In the genomic region with DNA sequence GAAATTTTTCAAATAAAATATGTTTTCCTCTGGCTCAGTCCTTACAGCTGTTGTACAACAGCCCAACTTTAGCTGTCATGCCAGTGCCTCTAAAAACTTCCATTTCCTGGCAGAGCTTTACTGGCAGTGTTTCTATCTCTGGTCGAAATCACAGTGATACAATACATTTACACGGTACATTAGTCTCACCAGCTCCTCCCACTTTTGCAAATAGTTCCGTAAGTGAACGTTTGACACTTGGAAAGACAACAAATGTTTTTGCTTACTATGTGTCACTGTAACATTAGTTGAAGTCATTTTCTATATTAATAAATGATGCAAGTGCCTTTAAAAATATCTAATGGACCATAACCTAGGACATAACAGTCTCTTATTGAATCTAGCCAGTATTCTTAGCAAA, we compare ENCODE assay signal across 25 cellular contexts. TPM values are rescaled to one million over a fixed set of nuclear protein-coding genes. Genes with fewer than 3 reads are reported as not detected.
DNase-seq lines count a peak whose midpoint lies in the region; ATAC-seq and TF ChIP-seq lines count a peak whose summit lies in the region.
"Had no signal": no experiment of that assay in that cellular context is flagged by ENCODE, and none has a peak within 500 bp of the region (broad histone marks: within the 10 kb centered on the region; RNA-seq: fewer than 3 reads in every experiment).

No MANE protein-coding gene starts in this region.

- no peaks in the 10 kb centered on the region for H3K36me3 Mint-ChIP-seq in WTC11
- H3K36me3 Mint-ChIP-seq in activated CD4-positive, alpha-beta memory T cell treated with anti-CD3 and anti-CD28 coated beads, Interleukin-2, amount 10 ng/mL, durations not matched to agents 7 days and 5 days (ENCODE audit: low read depth): peaks cover 44% of the 10 kb centered on the region

- WGBS in gastroesophageal sphincter (ENCODE audit: low coverage in 1 of 2), 2 donors: 17 to 28% methylated on average over 4 of the region's 4 CpGs

- POLR2A ChIA-PET in WTC11 (lab: Charles Lee): no interaction called here
- POLR2A ChIA-PET in activated CD4-positive, alpha-beta memory T cell treated with anti-CD3 and anti-CD28 coated beads, Interleukin-2, amount 10 ng/mL, durations not matched to agents 7 days and 5 days (lab: Charles Lee): no interaction called here

- H3K4me1 ChIP-seq in gastroesophageal sphincter (no peaks in the 10 kb centered on the region), parathyroid adenoma (peaks cover 6% of the 10 kb centered on the region)

- no peak overlapping the region for H3K9ac ChIP-seq in SK-N-MC (ENCODE audit: insufficient read length)
- no peak overlapping the region for H3K9ac ChIP-seq in parathyroid adenoma
- H3K9ac ChIP-seq: BLaER1 treated with 17β-estradiol and CSF1 and Interleukin-3, amounts not matched to agents 10 nM and 100 nM had no signal

- ATAC-seq in gastroesophageal sphincter (peak; percentile 36), HG03196 (IDR thresholded peaks at IDR 0.05; ENCODE audit: unreplicated experiment) (no peak), WTC11 (no peak)
- ATAC-seq: stimulated activated effector memory CD8-positive, alpha-beta T cell treated with anti-CD3 and anti-CD28 coated beads, Interleukin-12 subunit alpha, Interleukin-12 subunit beta, amount 100 ng/mL, for 72 hours had no signal

- H3K27ac ChIP-seq in SK-N-MC: peak overlapping the region; percentile 60
- H3K27ac ChIP-seq in gastroesophageal sphincter: no peak overlapping the region
- H3K27ac ChIP-seq in parathyroid adenoma: no peak overlapping the region
- H3K27ac ChIP-seq: BLaER1 treated with 17β-estradiol and CSF1 and Interleukin-3, amounts not matched to agents 10 nM and 100 nM; brain microvascular endothelial cell; prostate gland had no signal

- H3K9me3 Mint-ChIP-seq in WTC11: no peaks in the 10 kb centered on the region
- H3K9me3 Mint-ChIP-seq in activated CD4-positive, alpha-beta memory T cell treated with anti-CD3 and anti-CD28 coated beads, Interleukin-2, amount 10 ng/mL, durations not matched to agents 7 days and 5 days: peaks cover 1% of the 10 kb centered on the region
- H3K9me3 Mint-ChIP-seq: endodermal cell; stimulated activated effector memory CD8-positive, alpha-beta T cell treated with anti-CD3 and anti-CD28 coated beads, Interleukin-12 subunit alpha, Interleukin-12 subunit beta, amount 100 ng/mL, for 72 hours had no signal

- DNase-seq in Caki2 (ENCODE audit: low read depth) (peak; percentile 25), SK-N-MC (ENCODE audit: low read depth, low spot score) (no peak), nucleus accumbens (lab: John Stamatoyannopoulos, UW) (no peak), WTC11 (ENCODE audit: low spot score) (no peak)
- no peak for DNase-seq in activated CD4-positive, alpha-beta memory T cell treated with anti-CD3 and anti-CD28 coated beads, Interleukin-2, amount 10 ng/mL, durations not matched to agents 7 days and 5 days
- DNase-seq: ACHN; activated CD4-positive, alpha-beta T cell treated with anti-CD3 and anti-CD28 coated beads for 1 hour; brain microvascular endothelial cell; COR-L47; DMS79 treated with DMSO at 0.1 percent for 48 hours; endodermal cell; KG1; kidney; mesenchymal stem cell; NCI-H187 treated with DMSO at 0.1 percent for 48 hours; NCI-H774; OCI-M1; SHP77; stimulated activated CD4-positive, alpha-beta T cell treated with anti-CD3 and anti-CD28 coated beads, Interleukin-2, amount 100 ng/mL, for 48 hours had no signal

- in situ Hi-C loops in Caki2 (cut with HindIII; ENCODE audit: low pct_unique_long_range_greater_than_20kb, low sequenced_read_pairs): no loop called here

- no peak overlapping the region for H3K4me3 Mint-ChIP-seq in WTC11
- H3K4me3 Mint-ChIP-seq in activated CD4-positive, alpha-beta memory T cell treated with anti-CD3 and anti-CD28 coated beads, Interleukin-2, amount 10 ng/mL, durations not matched to agents 7 days and 5 days: no peak overlapping the region
- H3K4me3 Mint-ChIP-seq: endodermal cell; stimulated activated effector memory CD8-positive, alpha-beta T cell treated with anti-CD3 and anti-CD28 coated beads, Interleukin-12 subunit alpha, Interleukin-12 subunit beta, amount 100 ng/mL, for 72 hours had no signal

- TF ChIP-seq CTCF in gastroesophageal sphincter (IDR thresholded peaks at IDR 0.05) (no peak), parathyroid adenoma (IDR thresholded peaks at IDR 0.05) (no peak), WTC11 (IDR thresholded peaks at IDR 0.05) (no peak)

- no peak overlapping the region for H3K4me3 ChIP-seq in SK-N-MC
- no peak overlapping the region for H3K4me3 ChIP-seq in gastroesophageal sphincter
- no peak overlapping the region for H3K4me3 ChIP-seq in parathyroid adenoma (ENCODE audit: low read depth, low read length)
- H3K4me3 ChIP-seq: BLaER1 treated with 17β-estradiol and CSF1 and Interleukin-3, amounts not matched to agents 10 nM and 100 nM; prostate gland had no signal

- no peak overlapping the region for H2AFZ ChIP-seq in parathyroid adenoma

- no peak overlapping the region for H3K27ac Mint-ChIP-seq in WTC11
- H3K27ac Mint-ChIP-seq in activated CD4-positive, alpha-beta memory T cell treated with anti-CD3 and anti-CD28 coated beads, Interleukin-2, amount 10 ng/mL, durations not matched to agents 7 days and 5 days: no peak overlapping the region
- H3K27ac Mint-ChIP-seq: endodermal cell; stimulated activated effector memory CD8-positive, alpha-beta T cell treated with anti-CD3 and anti-CD28 coated beads, Interleukin-12 subunit alpha, Interleukin-12 subunit beta, amount 100 ng/mL, for 72 hours had no signal

- H3K4me2 ChIP-seq in parathyroid adenoma (ENCODE audit: low read length): peak overlapping the region; percentile 37
- H3K4me2 ChIP-seq: BLaER1 treated with 17β-estradiol and CSF1 and Interleukin-3, amounts not matched to agents 10 nM and 100 nM had no signal

- H3K4me1 Mint-ChIP-seq in WTC11: no peaks in the 10 kb centered on the region
- peaks cover 18% of the 10 kb centered on the region for H3K4me1 Mint-ChIP-seq in activated CD4-positive, alpha-beta memory T cell treated with anti-CD3 and anti-CD28 coated beads, Interleukin-2, amount 10 ng/mL, durations not matched to agents 7 days and 5 days
- H3K4me1 Mint-ChIP-seq: stimulated activated effector memory CD8-positive, alpha-beta T cell treated with anti-CD3 and anti-CD28 coated beads, Interleukin-12 subunit alpha, Interleukin-12 subunit beta, amount 100 ng/mL, for 72 hours had no signal

- TF ChIP-seq EP300 in gastroesophageal sphincter (IDR thresholded peaks at IDR 0.05): no peak

- H3K36me3 ChIP-seq in SK-N-MC (ENCODE audit: insufficient read depth, low read length) (peaks cover 19% of the 10 kb centered on the region), gastroesophageal sphincter (peaks cover 0 to 32% of the 10 kb centered on the region in 2 donors), parathyroid adenoma (ENCODE audit: control insufficient read depth, insufficient read depth, low read length) (no peaks in the 10 kb centered on the region)
- H3K36me3 ChIP-seq: prostate gland had no signal

- H3K27me3 ChIP-seq in gastroesophageal sphincter: no peaks in the 10 kb centered on the region
- no peaks in the 10 kb centered on the region for H3K27me3 ChIP-seq in parathyroid adenoma (ENCODE audit: control insufficient read depth, insufficient read depth, low read length)
- H3K27me3 ChIP-seq: BLaER1 treated with 17β-estradiol and CSF1 and Interleukin-3, amounts not matched to agents 10 nM and 100 nM; brain microvascular endothelial cell had no signal

- no peak for TF ChIP-seq POLR2A in gastroesophageal sphincter (IDR thresholded peaks at IDR 0.05)

- H3K27me3 Mint-ChIP-seq in WTC11 (ENCODE audit: low read depth): no peaks in the 10 kb centered on the region
- H3K27me3 Mint-ChIP-seq in activated CD4-positive, alpha-beta memory T cell treated with anti-CD3 and anti-CD28 coated beads, Interleukin-2, amount 10 ng/mL, durations not matched to agents 7 days and 5 days: no peaks in the 10 kb centered on the region

- H3K79me2 ChIP-seq in parathyroid adenoma: no peaks in the 10 kb centered on the region

- H3K9me3 ChIP-seq in SK-N-MC (ENCODE audit: low read depth, low read length): no peaks in the 10 kb centered on the region
- H3K9me3 ChIP-seq in gastroesophageal sphincter: no peaks in the 10 kb centered on the region
- H3K9me3 ChIP-seq in parathyroid adenoma (ENCODE audit: control insufficient read depth, low read length): no peaks in the 10 kb centered on the region
- H3K9me3 ChIP-seq: BLaER1 treated with 17β-estradiol and CSF1 and Interleukin-3, amounts not matched to agents 10 nM and 100 nM; prostate gland had no signal

- CTCF ChIA-PET in WTC11 (lab: Charles Lee): no interaction called here
- CTCF ChIA-PET in activated CD4-positive, alpha-beta memory T cell treated with anti-CD3 and anti-CD28 coated beads, Interleukin-2, amount 10 ng/mL, durations not matched to agents 7 days and 5 days (lab: Charles Lee): no interaction called here

TF ChIP-seq in WTC11, 78 proteins besides CTCF, POLR2A, EP300 and RAD21 (continues in another document):
- TF ChIP-seq MXD4 (CRISPR knock-in tag; IDR thresholded peaks at IDR 0.05; ENCODE audit: borderline replicate concordance) (no peak), ESRRA (CRISPR knock-in tag; IDR thresholded peaks at IDR 0.05; ENCODE audit: borderline replicate concordance) (no peak), ZNF232 (CRISPR knock-in tag; IDR thresholded peaks at IDR 0.05) (no peak)

RNA-seq across cellular contexts. Expression of gene BCAP29, which starts 29.8 kb away (rescaled TPM):
- total RNA-seq in Caki2 (2014; rRNA removed; shearing (Covaris generic); ENCODE audit: low replicate concordance): 16.7 and 29.8 TPM in 2 replicates
- total RNA-seq in gastroesophageal sphincter: 100 to 1,000 TPM; 125 to 199 (median 136) TPM
- total RNA-seq in WTC11 (2021): 14.5 to 19.6 TPM (median 19.0 TPM) in 3 replicates
- total RNA-seq in activated CD4-positive, alpha-beta memory T cell treated with anti-CD3 and anti-CD28 coated beads, Interleukin-2, amount 10 ng/mL, durations not matched to agents 7 days and 5 days: 10 to 100 TPM; 49.1 to 52.5 TPM

RNA-seq across cellular contexts. Expression of gene DUS4L, which starts 46.1 kb away (rescaled TPM):
- total RNA-seq in Caki2 (2014; rRNA removed; shearing (Covaris generic); ENCODE audit: low replicate concordance): 13.1 and 26.4 TPM in 2 replicates
- 10 to 100 TPM in 1 of 4 donors, 1 to 10 TPM in 3; 4.0 to 14.8 (median 6.7) TPM for total RNA-seq in gastroesophageal sphincter
- total RNA-seq in WTC11 (2021): 10.0 to 15.3 TPM (median 10.4 TPM) in 3 replicates
- total RNA-seq in activated CD4-positive, alpha-beta memory T cell treated with anti-CD3 and anti-CD28 coated beads, Interleukin-2, amount 10 ng/mL, durations not matched to agents 7 days and 5 days: 1 to 10 TPM; 8.1 to 8.9 TPM

RNA-seq across cellular contexts. Expression of gene COG5, which starts 46.1 kb away (rescaled TPM):
- 38.5 and 43.3 TPM in 2 replicates for total RNA-seq in Caki2 (2014; rRNA removed; shearing (Covaris generic); ENCODE audit: low replicate concordance)
- total RNA-seq in gastroesophageal sphincter (10 to 100 TPM; 31.6 to 50.4 (median 41.1) TPM), WTC11 (2021) (23.3 to 24.5 TPM (median 23.8 TPM) in 3 replicates)
- 10 to 100 TPM; 40.1 to 45.3 TPM for total RNA-seq in activated CD4-positive, alpha-beta memory T cell treated with anti-CD3 and anti-CD28 coated beads, Interleukin-2, amount 10 ng/mL, durations not matched to agents 7 days and 5 days

RNA-seq across cellular contexts. Expression of gene SLC26A4, which starts 50.8 kb away (rescaled TPM):
- 0.88 TPM in 1 of 2 replicates, not detected in the other for total RNA-seq in Caki2 (2014; rRNA removed; shearing (Covaris generic); ENCODE audit: low replicate concordance)
- total RNA-seq in gastroesophageal sphincter (1 to 10 TPM in 2 of 4 donors, under 1 TPM in 2; 0.42 to 6.1 (median 1.4) TPM), WTC11 (2021) (0.09 to 0.22 TPM in 2 of 3 replicates, not detected in the other)
- total RNA-seq in activated CD4-positive, alpha-beta memory T cell treated with anti-CD3 and anti-CD28 coated beads, Interleukin-2, amount 10 ng/mL, durations not matched to agents 7 days and 5 days: 10 to 100 TPM; 10.9 to 12.2 TPM
